Comparison of ENCODE assay signal across 7 cellular contexts in the genomic region with DNA sequence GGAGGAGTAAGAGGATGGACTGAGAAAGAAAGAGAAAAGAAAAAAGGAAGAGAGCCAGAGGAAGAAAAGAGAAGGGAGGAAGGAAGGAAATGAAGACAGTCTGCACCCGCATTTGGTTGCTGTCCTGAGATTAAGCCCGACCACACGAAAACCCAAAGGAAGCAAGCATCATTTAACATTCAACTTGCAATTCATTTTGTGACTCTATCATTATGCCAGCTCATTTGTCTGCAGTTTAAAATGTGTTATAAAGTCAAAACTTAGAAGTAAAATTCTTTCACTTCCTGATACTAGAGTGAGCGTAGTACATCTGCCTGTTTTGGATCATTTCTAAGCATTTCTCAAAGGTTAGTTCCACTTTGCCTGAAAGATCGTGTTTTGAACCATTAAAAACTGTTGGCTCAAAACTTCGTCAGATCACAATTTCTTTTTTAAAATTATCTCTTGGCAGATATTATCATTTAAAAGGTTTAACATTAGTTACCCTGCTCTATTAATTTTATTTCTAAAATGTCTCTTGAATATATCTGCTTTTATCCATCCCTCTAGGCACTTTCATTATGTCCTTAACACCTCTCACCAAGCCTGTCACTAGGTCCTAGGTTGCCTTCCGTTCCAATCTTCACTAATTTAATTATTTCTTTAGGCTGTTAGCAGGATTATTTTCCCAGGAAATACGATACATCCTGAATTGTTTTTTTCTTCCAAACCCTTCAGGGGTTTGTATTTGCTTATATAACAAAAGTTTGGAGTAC.
DNase-seq lines count a peak whose midpoint lies in the region; ATAC-seq and TF ChIP-seq lines count a peak whose summit lies in the region.

No MANE protein-coding gene starts in this region.

- TF ChIP-seq CTCF in GM23338 (conservative IDR thresholded peaks at IDR 0.05; ENCODE audit: low read depth in 2 of 2) (no peak), esophagus muscularis mucosa (IDR thresholded peaks at IDR 0.05) (no peak)

- H2BK120ac ChIP-seq in mesenchymal stem cell (ENCODE audit: low read depth, low read length): no peak overlapping the region

- peak overlapping the region; percentile 28; the same call in 1 of the 2 replicates for H3K4me2 ChIP-seq in GM23338
- H3K4me2 ChIP-seq in mesenchymal stem cell (ENCODE audit: low read length, poor library complexity, severe bottlenecking): no peak overlapping the region

- H3K27me3 Mint-ChIP-seq in GM23338 (ENCODE audit: insufficient read depth, low read depth, poor library complexity): peaks cover 1% of the 10 kb centered on the region
- H3K27me3 Mint-ChIP-seq in memory B cell: no peaks in the 10 kb centered on the region

- no peaks in the 10 kb centered on the region for H4K20me1 ChIP-seq in GM23338 (replicated peaks; ENCODE audit: insufficient read depth)

- H2BK5ac ChIP-seq in mesenchymal stem cell (ENCODE audit: low read depth, low read length, poor library complexity, severe bottlenecking): no peak overlapping the region

- DNase-seq in GM23338 (ENCODE audit: low spot score) (peak; percentile 15), MV-4-11 (lab: John Stamatoyannopoulos, UW) (peak; percentile 93), memory B cell (ENCODE audit: low spot score in 2 of 2) (peak in 1 of 2 donors; percentile 43), NCI-H526 (lab: John Stamatoyannopoulos, UW) (no peak), esophagus muscularis mucosa (ENCODE audit: extremely low spot score) (no peak), mesenchymal stem cell (no peak)

- no peak overlapping the region for H3K23ac ChIP-seq in mesenchymal stem cell (ENCODE audit: low read length in 2 of 2)

- no peak overlapping the region for H4K8ac ChIP-seq in mesenchymal stem cell (ENCODE audit: low read length)

- H3K4me3 Mint-ChIP-seq in GM23338 (no peak overlapping the region), memory B cell (peak overlapping the region; percentile 81)

- H2BK15ac ChIP-seq in mesenchymal stem cell (ENCODE audit: low read depth, poor library complexity, severe bottlenecking): no peak overlapping the region

- peaks cover 44% of the 10 kb centered on the region for H3K4me1 Mint-ChIP-seq in GM23338
- peaks cover 26% of the 10 kb centered on the region for H3K4me1 Mint-ChIP-seq in memory B cell

- peak overlapping the region; percentile 53; the same call in 1 of the 2 replicates for H2AFZ ChIP-seq in GM23338
- H2AFZ ChIP-seq in mesenchymal stem cell (ENCODE audit: low read depth, low read length): no peak overlapping the region

- H3K9me2 ChIP-seq in GM23338 (ENCODE audit: insufficient read depth): no peaks in the 10 kb centered on the region; the same call in 1 of the 2 replicates

- H3K36me3 ChIP-seq in GM23338 (ENCODE audit: insufficient read depth) (no peaks in the 10 kb centered on the region), esophagus muscularis mucosa (no peaks in the 10 kb centered on the region), mesenchymal stem cell (ENCODE audit: control insufficient read depth in 1 of 2, insufficient read depth in 2 of 2, low read depth in 1 of 2, low read length in 2 of 2) (no peaks in the 10 kb centered on the region)

- no peaks in the 10 kb centered on the region for H3F3A ChIP-seq in GM23338 (replicated peaks; ENCODE audit: low read depth)

- ATAC-seq in GM18867 (IDR thresholded peaks at IDR 0.05; ENCODE audit: unreplicated experiment): peak; percentile 82
- no peak for ATAC-seq in GM23338
- ATAC-seq in memory B cell (ENCODE audit: low read depth): peak; percentile 83

- H3K4me3 ChIP-seq in GM23338 (no peak overlapping the region), esophagus muscularis mucosa (peak overlapping the region in 2 of 4 donors; percentile 2 to 3), mesenchymal stem cell (ENCODE audit: insufficient read depth in 1 of 2, low read depth in 1 of 2, low read length in 2 of 2) (peak overlapping the region in 1 of 2 experiments; percentile 3)

- H3K9me3 Mint-ChIP-seq in GM23338: no peaks in the 10 kb centered on the region
- H3K9me3 Mint-ChIP-seq in memory B cell: no peaks in the 10 kb centered on the region

- H3K4me1 ChIP-seq in GM23338 (ENCODE audit: insufficient read depth): peaks cover 46% of the 10 kb centered on the region
- H3K4me1 ChIP-seq in esophagus muscularis mucosa: peaks cover 0 to 7% (median 3%) of the 10 kb centered on the region in 4 donors
- peaks cover 1% of the 10 kb centered on the region for H3K4me1 ChIP-seq in mesenchymal stem cell (ENCODE audit: control insufficient read depth, insufficient read depth, low read depth, low read length)

- H3K9ac ChIP-seq in mesenchymal stem cell (ENCODE audit: low read length): no peak overlapping the region

- H2BK12ac ChIP-seq in mesenchymal stem cell (ENCODE audit: low read length in 2 of 2): no peak overlapping the region

- H3K9me3 ChIP-seq in esophagus muscularis mucosa: no peaks in the 10 kb centered on the region
- H3K9me3 ChIP-seq in mesenchymal stem cell (ENCODE audit: control insufficient read depth, low read length): no peaks in the 10 kb centered on the region

- H3K14ac ChIP-seq in mesenchymal stem cell (ENCODE audit: low read length in 2 of 2): no peak overlapping the region

- no peaks in the 10 kb centered on the region for H3K27me3 ChIP-seq in GM23338 (ENCODE audit: insufficient read depth)
- no peaks in the 10 kb centered on the region for H3K27me3 ChIP-seq in esophagus muscularis mucosa
- peaks cover 0 to 13% of the 10 kb centered on the region in 2 experiments for H3K27me3 ChIP-seq in mesenchymal stem cell (ENCODE audit: control insufficient read depth in 1 of 2, insufficient read depth in 1 of 2, low read length in 2 of 2)

- no peaks in the 10 kb centered on the region for H3K79me1 ChIP-seq in mesenchymal stem cell (replicated peaks; ENCODE audit: low read length, poor library complexity, severe bottlenecking)

- H3K18ac ChIP-seq in mesenchymal stem cell (ENCODE audit: low read depth in 1 of 2, low read length in 2 of 2): no peak overlapping the region

- H3K4ac ChIP-seq in mesenchymal stem cell (ENCODE audit: low read depth in 1 of 2, low read length in 2 of 2): no peak overlapping the region

- H3K27ac ChIP-seq in GM23338 (ENCODE audit: low read depth): peak overlapping the region; percentile 35; the same call in 1 of the 2 replicates
- H3K27ac ChIP-seq in esophagus muscularis mucosa (replicated peaks in 1 of 4): no peak overlapping the region
- no peak overlapping the region for H3K27ac ChIP-seq in mesenchymal stem cell (ENCODE audit: low read length, poor library complexity, severe bottlenecking)

- TF ChIP-seq EP300 in esophagus muscularis mucosa (IDR thresholded peaks at IDR 0.05): no peak

- H3K36me3 Mint-ChIP-seq in GM23338 (ENCODE audit: low read depth) (no peaks in the 10 kb centered on the region), memory B cell (no peaks in the 10 kb centered on the region)

- no peaks in the 10 kb centered on the region for H3K79me2 ChIP-seq in GM23338 (replicated peaks; ENCODE audit: insufficient read depth)

- H4K91ac ChIP-seq in mesenchymal stem cell (ENCODE audit: low read length): no peak overlapping the region

- intact Hi-C loops in esophagus muscularis mucosa (cut with DNase I): no loop called here

- no peak overlapping the region for H2AK5ac ChIP-seq in mesenchymal stem cell (ENCODE audit: low read length, severe bottlenecking)

- 56% methylated on average over 8 of the region's 8 CpGs for WGBS in esophagus muscularis mucosa
- WGBS in mesenchymal stem cell: 73% methylated on average over 5 of the region's 8 CpGs

- TF ChIP-seq POLR2A in esophagus muscularis mucosa (IDR thresholded peaks at IDR 0.05; ENCODE audit: low read depth): no peak

- H3K27ac Mint-ChIP-seq in GM23338 (peak overlapping the region; percentile 69), memory B cell (peak overlapping the region; percentile 76)

TF ChIP-seq in GM23338, 12 proteins besides CTCF, POLR2A, EP300 and RAD21 (continues in another document):
- no peak for TF ChIP-seq ETS1 (IDR thresholded peaks at IDR 0.05)
- TF ChIP-seq, protein P1, sequence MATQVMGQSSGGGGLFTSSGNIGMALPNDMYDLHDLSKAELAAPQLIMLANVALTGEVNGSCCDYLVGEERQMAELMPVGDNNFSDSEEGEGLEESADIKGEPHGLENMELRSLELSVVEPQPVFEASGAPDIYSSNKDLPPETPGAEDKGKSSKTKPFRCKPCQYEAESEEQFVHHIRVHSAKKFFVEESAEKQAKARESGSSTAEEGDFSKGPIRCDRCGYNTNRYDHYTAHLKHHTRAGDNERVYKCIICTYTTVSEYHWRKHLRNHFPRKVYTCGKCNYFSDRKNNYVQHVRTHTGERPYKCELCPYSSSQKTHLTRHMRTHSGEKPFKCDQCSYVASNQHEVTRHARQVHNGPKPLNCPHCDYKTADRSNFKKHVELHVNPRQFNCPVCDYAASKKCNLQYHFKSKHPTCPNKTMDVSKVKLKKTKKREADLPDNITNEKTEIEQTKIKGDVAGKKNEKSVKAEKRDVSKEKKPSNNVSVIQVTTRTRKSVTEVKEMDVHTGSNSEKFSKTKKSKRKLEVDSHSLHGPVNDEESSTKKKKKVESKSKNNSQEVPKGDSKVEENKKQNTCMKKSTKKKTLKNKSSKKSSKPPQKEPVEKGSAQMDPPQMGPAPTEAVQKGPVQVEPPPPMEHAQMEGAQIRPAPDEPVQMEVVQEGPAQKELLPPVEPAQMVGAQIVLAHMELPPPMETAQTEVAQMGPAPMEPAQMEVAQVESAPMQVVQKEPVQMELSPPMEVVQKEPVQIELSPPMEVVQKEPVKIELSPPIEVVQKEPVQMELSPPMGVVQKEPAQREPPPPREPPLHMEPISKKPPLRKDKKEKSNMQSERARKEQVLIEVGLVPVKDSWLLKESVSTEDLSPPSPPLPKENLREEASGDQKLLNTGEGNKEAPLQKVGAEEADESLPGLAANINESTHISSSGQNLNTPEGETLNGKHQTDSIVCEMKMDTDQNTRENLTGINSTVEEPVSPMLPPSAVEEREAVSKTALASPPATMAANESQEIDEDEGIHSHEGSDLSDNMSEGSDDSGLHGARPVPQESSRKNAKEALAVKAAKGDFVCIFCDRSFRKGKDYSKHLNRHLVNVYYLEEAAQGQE (IDR thresholded peaks at IDR 0.05; ENCODE audit: unreplicated experiment): no peak
- TF ChIP-seq JUNB (IDR thresholded peaks at IDR 0.05; ENCODE audit: unreplicated experiment): no peak
- no peak for TF ChIP-seq CREB1 (CRISPR knock-in tag; IDR thresholded peaks at IDR 0.05; ENCODE audit: low read depth)
- TF ChIP-seq NANOG (IDR thresholded peaks at IDR 0.05; ENCODE audit: borderline replicate concordance): no peak

Comparison
In these comparisons a context has a peak if more than half of its experiments do, and no peak if none do; other contexts are left out.
1. DNase-seq: peak in GM23338 (single experiment) and MV-4-11 (single experiment); none in NCI-H526 (0 of 2), esophagus muscularis mucosa (single experiment) and mesenchymal stem cell (single experiment).